In genomic region chr11:4071325-4071724, GRCh38 we compare ENCODE assay signal across 12 cellular contexts. TPM values are rescaled to one million over a fixed set of nuclear protein-coding genes. Genes with fewer than 3 reads are reported as not detected.
DNase-seq lines count a peak whose midpoint lies in the region; ATAC-seq and TF ChIP-seq lines count a peak whose summit lies in the region.
"Had no signal": no experiment of that assay in that cellular context is flagged by ENCODE, and none has a peak within 500 bp of the region (broad histone marks: within the 10 kb centered on the region; RNA-seq: fewer than 3 reads in every experiment).

No MANE protein-coding gene starts in this region.

- H4K20me1 ChIP-seq in H9 (ENCODE audit: control insufficient read depth, insufficient read depth, insufficient read length): no peaks in the 10 kb centered on the region

- no peaks in the 10 kb centered on the region for H3K23me2 ChIP-seq in H9 (ENCODE audit: insufficient read length, low read depth, low read length, poor library complexity, severe bottlenecking)

- H2AK5ac ChIP-seq in trophoblast cell (ENCODE audit: low read length) (no peak overlapping the region), H9 (ENCODE audit: insufficient read length, low read length) (no peak overlapping the region)

- no peak overlapping the region for H3T11ph ChIP-seq in H9 (ENCODE audit: low read length)

- no peak overlapping the region for H2BK5ac ChIP-seq in trophoblast cell (ENCODE audit: low read depth, low read length, poor library complexity)
- no peak overlapping the region for H2BK5ac ChIP-seq in H9 (ENCODE audit: insufficient read length, low read length)

- H3K4me2 ChIP-seq in trophoblast cell (ENCODE audit: low read length) (no peak overlapping the region), H9 (ENCODE audit: insufficient read depth, insufficient read length, low read length) (no peak overlapping the region)
- H3K4me2 ChIP-seq: KMS-11, PC-9 had no signal

- peaks cover 47 to 68% (median 60%) of the 10 kb centered on the region in 3 donors for H3K4me1 Mint-ChIP-seq in CD8-positive, alpha-beta memory T cell
- H3K4me1 Mint-ChIP-seq in T-helper 17 cell (peaks cover 53% of the 10 kb centered on the region), immature natural killer cell (peaks cover 50 to 73% of the 10 kb centered on the region in 2 donors), H9 (peaks cover 4% of the 10 kb centered on the region in 2 experiments; a peak in 2 of 4 replicates)
- peaks cover 48% of the 10 kb centered on the region for H3K4me1 Mint-ChIP-seq in stimulated activated effector memory CD8-positive, alpha-beta T cell treated with anti-CD3 and anti-CD28 coated beads, Interleukin-12 subunit alpha, Interleukin-12 subunit beta, amount 100 ng/mL, for 72 hours

- H3K9me3 ChIP-seq in CD8-positive, alpha-beta memory T cell (ENCODE audit: low read length): no peaks in the 10 kb centered on the region
- H3K9me3 ChIP-seq in T-helper 17 cell (ENCODE audit: control insufficient read depth, low read length, poor library complexity, severe bottlenecking) (no peaks in the 10 kb centered on the region), trophoblast cell (ENCODE audit: insufficient read depth, low read depth, low read length) (no peaks in the 10 kb centered on the region), H9 (ENCODE audit: control insufficient read depth, low read depth, low read length) (no peaks in the 10 kb centered on the region)

- H3K4me3 ChIP-seq in CD8-positive, alpha-beta memory T cell (ENCODE audit: low read length): no peak overlapping the region
- H3K4me3 ChIP-seq in trophoblast cell (ENCODE audit: low read depth, low read length): no peak overlapping the region
- H3K4me3 ChIP-seq: PC-9 had no signal

- H2BK12ac ChIP-seq in trophoblast cell (ENCODE audit: low read length) (no peak overlapping the region), H9 (ENCODE audit: insufficient read length, low read depth, low read length) (no peak overlapping the region)

- H4K91ac ChIP-seq in trophoblast cell (ENCODE audit: low read depth, low read length) (no peak overlapping the region), H9 (ENCODE audit: insufficient read length, low read depth, low read length) (no peak overlapping the region)

- H3K79me1 ChIP-seq in trophoblast cell (ENCODE audit: low read length) (no peaks in the 10 kb centered on the region), H9 (ENCODE audit: insufficient read depth, low read depth, low read length, poor library complexity, severe bottlenecking) (no peaks in the 10 kb centered on the region)

- CTCF ChIA-PET in CD8-positive, alpha-beta memory T cell (lab: Charles Lee): interaction anchor here (1.1 to 12.6 kb wide), 13 partner anchors 7 to 299 kb away, joined by 3 to 407 read pairs (median 13); partner anchors contain the start of genes PGAP2, RHOG, RRM1 and STIM1

- peaks cover 0 to 47% (median 7%) of the 10 kb centered on the region in 3 donors for H3K36me3 Mint-ChIP-seq in CD8-positive, alpha-beta memory T cell
- H3K36me3 Mint-ChIP-seq in T-helper 17 cell (ENCODE audit: low read depth) (peaks cover 7% of the 10 kb centered on the region), immature natural killer cell (peaks cover 0 to 20% (median 7%) of the 10 kb centered on the region in 3 donors), H9 (ENCODE audit: insufficient read depth in 1 of 3, low read depth in 3 of 3) (no peaks in the 10 kb centered on the region)
- peaks cover 32% of the 10 kb centered on the region for H3K36me3 Mint-ChIP-seq in stimulated activated effector memory CD8-positive, alpha-beta T cell treated with anti-CD3 and anti-CD28 coated beads, Interleukin-12 subunit alpha, Interleukin-12 subunit beta, amount 100 ng/mL, for 72 hours

- no peaks in the 10 kb centered on the region for H3K9me3 Mint-ChIP-seq in CD8-positive, alpha-beta memory T cell
- H3K9me3 Mint-ChIP-seq in immature natural killer cell: no peaks in the 10 kb centered on the region
- no peaks in the 10 kb centered on the region for H3K9me3 Mint-ChIP-seq in stimulated activated effector memory CD8-positive, alpha-beta T cell treated with anti-CD3 and anti-CD28 coated beads, Interleukin-12 subunit alpha, Interleukin-12 subunit beta, amount 100 ng/mL, for 72 hours
- H3K9me3 Mint-ChIP-seq in H9: no peaks in the 10 kb centered on the region

- no peak for DNase-seq in CD8-positive, alpha-beta memory T cell
- DNase-seq in T-helper 17 cell: no peak
- DNase-seq in immature natural killer cell: no peak
- no peak for DNase-seq in stimulated activated effector memory CD8-positive, alpha-beta T cell treated with anti-CD3 and anti-CD28 coated beads, Interleukin-12 subunit alpha, Interleukin-12 subunit beta, amount 100 ng/mL, for 72 hours (ENCODE audit: low spot score in 2 of 2)
- no peak for DNase-seq in HPDE6-E6E7 (ENCODE audit: extremely low spot score)
- DNase-seq in trophoblast cell: no peak
- no peak for DNase-seq in H9
- DNase-seq: DMS79 treated with DMSO at 0.1 percent for 48 hours, HCEC 1CT, NCI-H1436, PC-9 had no signal

- no peak overlapping the region for H3K18ac ChIP-seq in trophoblast cell (ENCODE audit: low read length)
- no peak overlapping the region for H3K18ac ChIP-seq in H9 (ENCODE audit: insufficient read length, low read depth, low read length)

- H3K27me3 Mint-ChIP-seq in CD8-positive, alpha-beta memory T cell: no peaks in the 10 kb centered on the region
- H3K27me3 Mint-ChIP-seq in T-helper 17 cell (no peaks in the 10 kb centered on the region), immature natural killer cell (ENCODE audit: low read depth in 3 of 3) (peaks cover 0 to 7% (median 3%) of the 10 kb centered on the region in 3 donors), H9 (ENCODE audit: low read depth) (no peaks in the 10 kb centered on the region; the same call in 1 of the 2 replicates)

- no peak overlapping the region for H3K56ac ChIP-seq in H9 (ENCODE audit: insufficient read length, low read depth, low read length)

- no peak overlapping the region for H4K8ac ChIP-seq in trophoblast cell (ENCODE audit: low read depth, low read length)
- H4K8ac ChIP-seq in H9 (replicated peaks; ENCODE audit: insufficient read length, low read depth, low read length): no peak overlapping the region

- H3K14ac ChIP-seq in trophoblast cell (ENCODE audit: low read length): no peak overlapping the region
- no peak overlapping the region for H3K14ac ChIP-seq in H9 (ENCODE audit: insufficient read depth, low read length)

- H3K4ac ChIP-seq in trophoblast cell (ENCODE audit: low read depth, low read length): no peak overlapping the region
- H3K4ac ChIP-seq in H9 (ENCODE audit: low read depth, low read length): no peak overlapping the region

- H3K79me2 ChIP-seq in trophoblast cell (ENCODE audit: control insufficient read depth, insufficient read depth, low read length, poor library complexity) (no peaks in the 10 kb centered on the region), H9 (ENCODE audit: insufficient read depth, low read length) (no peaks in the 10 kb centered on the region)

- no peak for ATAC-seq in T-helper 17 cell
- no peak for ATAC-seq in stimulated activated effector memory CD8-positive, alpha-beta T cell treated with anti-CD3 and anti-CD28 coated beads, Interleukin-12 subunit alpha, Interleukin-12 subunit beta, amount 100 ng/mL, for 72 hours

- H4K5ac ChIP-seq in H9 (ENCODE audit: insufficient read length, low read depth, low read length): no peak overlapping the region

- H3K36me3 ChIP-seq in CD8-positive, alpha-beta memory T cell (ENCODE audit: insufficient read depth, low read length): peaks cover 22% of the 10 kb centered on the region
- no peaks in the 10 kb centered on the region for H3K36me3 ChIP-seq in trophoblast cell (ENCODE audit: control insufficient read depth in 1 of 2, insufficient read depth in 2 of 2, low read length in 2 of 2)

- H2BK120ac ChIP-seq in trophoblast cell (ENCODE audit: insufficient read depth, low read length, poor library complexity) (no peak overlapping the region), H9 (ENCODE audit: low read depth, low read length, poor library complexity, severe bottlenecking) (no peak overlapping the region)

- H3K9ac ChIP-seq in trophoblast cell (ENCODE audit: low read length): no peak overlapping the region
- no peak overlapping the region for H3K9ac ChIP-seq in H9 (ENCODE audit: extremely low read depth, insufficient read length, low read length)
- H3K9ac ChIP-seq: KMS-11 had no signal

- no peak overlapping the region for H2BK15ac ChIP-seq in H9 (ENCODE audit: low read depth, low read length)

- peaks cover 53% of the 10 kb centered on the region for H3K4me1 ChIP-seq in CD8-positive, alpha-beta memory T cell (ENCODE audit: insufficient read depth, low read length)
- peaks cover 3 to 6% of the 10 kb centered on the region in 2 experiments for H3K4me1 ChIP-seq in trophoblast cell (ENCODE audit: control insufficient read depth in 1 of 2, insufficient read depth in 2 of 2, low read length in 2 of 2)
- H3K4me1 ChIP-seq in H9 (ENCODE audit: insufficient read depth, low read length): no peaks in the 10 kb centered on the region

- TF ChIP-seq CTCF in H9 (conservative IDR thresholded peaks at IDR 0.05): no peak

- no peak overlapping the region for H3K27ac ChIP-seq in CD8-positive, alpha-beta memory T cell (ENCODE audit: low read depth, low read length)
- no peak overlapping the region for H3K27ac ChIP-seq in trophoblast cell (ENCODE audit: low read depth, low read length)
- H3K27ac ChIP-seq in H9 (ENCODE audit: insufficient read length, low read depth, low read length): no peak overlapping the region
- H3K27ac ChIP-seq: KMS-11, PC-9 had no signal

- H2AFZ ChIP-seq in trophoblast cell (ENCODE audit: insufficient read depth, low read length, poor library complexity): no peak overlapping the region
- H2AFZ ChIP-seq in H9 (ENCODE audit: low read length): no peak overlapping the region
- H2AFZ ChIP-seq: PC-9 had no signal

- H3K23ac ChIP-seq in trophoblast cell (ENCODE audit: low read length) (no peak overlapping the region), H9 (ENCODE audit: insufficient read length, low read depth, low read length) (no peak overlapping the region)

- no peak overlapping the region for H3K4me3 Mint-ChIP-seq in CD8-positive, alpha-beta memory T cell
- H3K4me3 Mint-ChIP-seq in T-helper 17 cell: no peak overlapping the region
- H3K4me3 Mint-ChIP-seq in immature natural killer cell: no peak overlapping the region
- no peak overlapping the region for H3K4me3 Mint-ChIP-seq in stimulated activated effector memory CD8-positive, alpha-beta T cell treated with anti-CD3 and anti-CD28 coated beads, Interleukin-12 subunit alpha, Interleukin-12 subunit beta, amount 100 ng/mL, for 72 hours
- no peak overlapping the region for H3K4me3 Mint-ChIP-seq in H9

- H3K27ac Mint-ChIP-seq in CD8-positive, alpha-beta memory T cell: peak overlapping the region in 6 of 8 donors; percentile 53 to 92 (median 78)
- H3K27ac Mint-ChIP-seq in T-helper 17 cell (peak overlapping the region; percentile 73), immature natural killer cell (peak overlapping the region in 4 of 6 donors; percentile 38 to 67 (median 56)), H9 (no peak overlapping the region)
- H3K27ac Mint-ChIP-seq in stimulated activated effector memory CD8-positive, alpha-beta T cell treated with anti-CD3 and anti-CD28 coated beads, Interleukin-12 subunit alpha, Interleukin-12 subunit beta, amount 100 ng/mL, for 72 hours: peak overlapping the region; percentile 85

- POLR2A ChIA-PET in CD8-positive, alpha-beta memory T cell (lab: Charles Lee): interaction anchor here (1.0 to 4.3 kb wide), 2 partner anchors 216 to 219 kb away, joined by 4 to 20 read pairs; partner anchors contain the start of gene STIM1

- no peak overlapping the region for H2BK20ac ChIP-seq in H9 (ENCODE audit: low read depth, low read length, poor library complexity, severe bottlenecking)

- no peaks in the 10 kb centered on the region for H3K27me3 ChIP-seq in CD8-positive, alpha-beta memory T cell (ENCODE audit: insufficient read depth, low read length, poor library complexity, severe bottlenecking)
- H3K27me3 ChIP-seq in trophoblast cell (ENCODE audit: insufficient read depth, low read length) (no peaks in the 10 kb centered on the region), H9 (ENCODE audit: insufficient read depth, low read length) (no peaks in the 10 kb centered on the region)

- no peak overlapping the region for H4K12ac ChIP-seq in trophoblast cell (ENCODE audit: low read depth, low read length)

RNA-seq across cellular contexts. Expression of gene RRM1, which starts 23.3 kb away (rescaled TPM):
- 100 to 1,000 TPM; 198 to 211 TPM for total RNA-seq in CD8-positive, alpha-beta memory T cell
- 34.1 TPM for polyA plus RNA-seq in CD8-positive, alpha-beta memory T cell
- 10 to 100 TPM; 54.9 to 66.5 TPM for total RNA-seq in T-helper 17 cell
- polyA plus RNA-seq in immature natural killer cell: 10 to 100 TPM; 18.8 to 26.2 (median 25.9) TPM
- polyA plus RNA-seq in trophoblast cell (2013): 63.0 and 64.3 TPM in 2 replicates
- 132 and 138 TPM in 2 replicates for total RNA-seq in H9 (2021)

Comparison
In these comparisons a context has a peak if more than half of its experiments do, and no peak if none do; other contexts are left out.
1. H3K27ac Mint-ChIP-seq: peak in CD8-positive, alpha-beta memory T cell (6 of 8), T-helper 17 cell (single experiment), immature natural killer cell (4 of 6) and stimulated activated effector memory CD8-positive, alpha-beta T cell treated with anti-CD3 and anti-CD28 coated beads, Interleukin-12 subunit alpha, Interleukin-12 subunit beta, amount 100 ng/mL, for 72 hours (single experiment); none in H9 (0 of 3).